2 cellular contexts compared by ENCODE assay signal in the genomic region with DNA sequence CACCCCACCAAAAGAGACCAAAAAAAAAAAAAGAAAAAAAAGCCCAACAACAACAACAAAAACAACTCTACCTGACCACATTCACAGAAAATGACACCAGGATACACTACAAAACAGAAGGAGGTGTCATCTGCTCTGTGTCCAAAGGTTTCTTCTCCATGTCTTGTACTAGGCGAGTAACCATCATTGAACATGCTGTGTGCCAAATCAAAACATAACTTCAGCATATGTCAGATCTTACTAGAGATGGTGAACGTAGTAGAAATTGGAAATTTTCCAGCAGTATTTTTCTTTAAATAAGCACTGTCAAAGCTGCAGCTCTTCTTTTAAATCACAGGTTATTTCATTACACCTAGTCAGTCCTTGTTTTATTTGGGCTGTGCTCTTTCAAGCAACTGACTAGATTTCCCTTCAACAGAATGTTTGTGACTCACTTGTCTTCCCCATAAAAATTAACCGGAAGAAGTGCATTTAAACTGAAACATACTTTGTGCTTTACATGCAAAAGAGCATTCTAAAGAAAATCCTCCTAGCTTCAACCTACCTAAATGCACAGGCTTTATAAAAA.
TF ChIP-seq lines count a peak whose summit lies in the region.

No MANE protein-coding gene starts in this region.

TF ChIP-seq in IMR-90, 13 proteins besides CTCF, POLR2A, EP300 and RAD21:
- TF ChIP-seq RFX5 (IDR thresholded peaks at IDR 0.05; ENCODE audit: low read depth, low read length) (no peak), MXI1 (IDR thresholded peaks at IDR 0.05; ENCODE audit: borderline replicate concordance, low read depth, low read length) (no peak), CHD1 (IDR thresholded peaks at IDR 0.05; ENCODE audit: low read depth, low read length) (no peak), BHLHE40 (IDR thresholded peaks at IDR 0.05; ENCODE audit: low read depth, low read length) (no peak), FOS (IDR thresholded peaks at IDR 0.05; ENCODE audit: low read depth, low read length) (no peak)
- TF ChIP-seq, protein P1, sequence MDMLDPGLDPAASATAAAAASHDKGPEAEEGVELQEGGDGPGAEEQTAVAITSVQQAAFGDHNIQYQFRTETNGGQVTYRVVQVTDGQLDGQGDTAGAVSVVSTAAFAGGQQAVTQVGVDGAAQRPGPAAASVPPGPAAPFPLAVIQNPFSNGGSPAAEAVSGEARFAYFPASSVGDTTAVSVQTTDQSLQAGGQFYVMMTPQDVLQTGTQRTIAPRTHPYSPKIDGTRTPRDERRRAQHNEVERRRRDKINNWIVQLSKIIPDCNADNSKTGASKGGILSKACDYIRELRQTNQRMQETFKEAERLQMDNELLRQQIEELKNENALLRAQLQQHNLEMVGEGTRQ (IDR thresholded peaks at IDR 0.05; ENCODE audit: low read depth, low read length), result no peak
- TF ChIP-seq, protein P2, sequence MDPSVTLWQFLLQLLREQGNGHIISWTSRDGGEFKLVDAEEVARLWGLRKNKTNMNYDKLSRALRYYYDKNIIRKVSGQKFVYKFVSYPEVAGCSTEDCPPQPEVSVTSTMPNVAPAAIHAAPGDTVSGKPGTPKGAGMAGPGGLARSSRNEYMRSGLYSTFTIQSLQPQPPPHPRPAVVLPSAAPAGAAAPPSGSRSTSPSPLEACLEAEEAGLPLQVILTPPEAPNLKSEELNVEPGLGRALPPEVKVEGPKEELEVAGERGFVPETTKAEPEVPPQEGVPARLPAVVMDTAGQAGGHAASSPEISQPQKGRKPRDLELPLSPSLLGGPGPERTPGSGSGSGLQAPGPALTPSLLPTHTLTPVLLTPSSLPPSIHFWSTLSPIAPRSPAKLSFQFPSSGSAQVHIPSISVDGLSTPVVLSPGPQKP (IDR thresholded peaks at IDR 0.05; ENCODE audit: borderline replicate concordance, low read depth, low read length), result no peak

TF ChIP-seq in GM12878, 131 proteins besides CTCF, POLR2A, EP300 and RAD21:
- TF ChIP-seq MTA2 (IDR thresholded peaks at IDR 0.05; ENCODE audit: low read depth) (no peak), NRF1 (conservative IDR thresholded peaks at IDR 0.05; ENCODE audit: low read depth, low read length) (no peak), POU2F2 (IDR thresholded peaks at IDR 0.05; ENCODE audit: borderline replicate concordance, low read depth, low read length) (no peak), SRF (IDR thresholded peaks at IDR 0.05; ENCODE audit: low read depth in 2 of 2, low read length in 2 of 2) (no peak), SPI1 (IDR thresholded peaks at IDR 0.05; ENCODE audit: borderline replicate concordance, insufficient read depth, low read depth, low read length) (no peak), ZBED1 (IDR thresholded peaks at IDR 0.05; ENCODE audit: borderline replicate concordance) (no peak), IKZF2 (IDR thresholded peaks at IDR 0.05) (no peak)
